In the genomic region with DNA sequence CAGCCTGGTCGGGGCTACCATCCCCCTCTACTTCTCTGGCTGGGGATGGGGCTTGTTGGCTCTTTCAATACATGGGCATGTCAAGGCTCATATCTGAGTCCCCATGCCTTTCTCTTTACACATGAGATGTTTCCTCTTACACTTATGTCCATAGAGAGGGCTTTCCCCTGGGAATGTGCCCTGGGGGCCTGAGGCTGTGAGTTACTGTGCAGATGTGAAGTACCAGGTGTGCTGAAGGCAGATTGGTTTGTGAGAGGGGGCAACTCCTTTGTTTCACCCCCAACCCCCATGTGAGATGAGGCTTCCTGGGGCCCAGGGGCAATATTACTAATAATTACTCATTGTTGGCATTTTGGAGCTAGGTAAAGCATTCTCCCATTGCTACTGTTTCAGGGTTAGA, we compare ENCODE assay signal across 23 cellular contexts. TPM values are rescaled to one million over a fixed set of nuclear protein-coding genes. Genes with fewer than 3 reads are reported as not detected.
DNase-seq lines count a peak whose midpoint lies in the region; ATAC-seq lines count a peak whose summit lies in the region.
"Had no signal": no experiment of that assay in that cellular context is flagged by ENCODE, and none has a peak within 500 bp of the region (broad histone marks: within the 10 kb centered on the region; RNA-seq: fewer than 3 reads in every experiment).

No MANE protein-coding gene starts in this region.

- peaks cover 13% of the 10 kb centered on the region for H3K4me1 Mint-ChIP-seq in activated T-cell treated with anti-CD3 and anti-CD28 coated beads, Interleukin-2, amount 50 U/mL, for 24 hours (ENCODE audit: low read depth)
- H3K4me1 Mint-ChIP-seq: T-helper 17 cell had no signal

- H3K27ac Mint-ChIP-seq in activated T-cell treated with anti-CD3 and anti-CD28 coated beads, Interleukin-2, amount 50 U/mL, for 24 hours, result no peak overlapping the region
- H3K27ac Mint-ChIP-seq: T-helper 17 cell had no signal

- intact Hi-C loops in Right ventricle myocardium inferior (cut with DNase I), result no loop called here

- H3K27me3 Mint-ChIP-seq in activated T-cell treated with anti-CD3 and anti-CD28 coated beads, Interleukin-2, amount 50 U/mL, for 24 hours, result no peaks in the 10 kb centered on the region
- H3K27me3 Mint-ChIP-seq: stimulated activated naive CD8-positive, alpha-beta T cell treated with anti-CD3 and anti-CD28 coated beads, Interleukin-15, amount 100 ng/mL, for 72 hours; T-helper 17 cell had no signal

- DNase-seq in ELF-1 (ENCODE audit: low read depth, low spot score), result peak; percentile 10
- DNase-seq in NCI-H146 (lab: John Stamatoyannopoulos, UW), result peak; percentile 95
- peak; percentile 100 for DNase-seq in NCI-H69 (lab: John Stamatoyannopoulos, UW)
- DNase-seq in islet precursor cell, result peak; percentile 67
- no peak for DNase-seq in NCI-H774 (lab: John Stamatoyannopoulos, UW)
- no peak for DNase-seq in hippocampal formation (lab: John Stamatoyannopoulos, UW)
- no peak for DNase-seq in activated T-cell treated with anti-CD3 and anti-CD28 coated beads, Interleukin-2, amount 50 U/mL, for 24 hours
- no peak for DNase-seq in Right ventricle myocardium inferior (ENCODE audit: missing footprints)
- DNase-seq: activated CD4-positive, alpha-beta T cell treated with anti-CD3 and anti-CD28 coated beads, Interleukin-2, amount 50 U/mL, for 4 hours; Caco-2; caudate nucleus; esophagus squamous epithelium; Karpas-422; left ventricle myocardium inferior; mucosa of descending colon; psoas muscle; Right ventricle myocardium superior; stimulated activated CD4-positive, alpha-beta T cell treated with anti-CD3 and anti-CD28 coated beads, Interleukin-2, amount 100 ng/mL, for 48 hours; stimulated activated naive CD8-positive, alpha-beta T cell treated with anti-CD3 and anti-CD28 coated beads, Interleukin-15, amount 100 ng/mL, for 72 hours; T-helper 17 cell; upper lobe of left lung; WERI-Rb-1 had no signal

- H3K9me3 Mint-ChIP-seq in activated T-cell treated with anti-CD3 and anti-CD28 coated beads, Interleukin-2, amount 50 U/mL, for 24 hours, result no peaks in the 10 kb centered on the region
- H3K9me3 Mint-ChIP-seq: stimulated activated naive CD8-positive, alpha-beta T cell treated with anti-CD3 and anti-CD28 coated beads, Interleukin-15, amount 100 ng/mL, for 72 hours had no signal

- no peak for ATAC-seq in Right ventricle myocardium inferior
- ATAC-seq: mucosa of descending colon; psoas muscle; stimulated activated naive CD8-positive, alpha-beta T cell treated with anti-CD3 and anti-CD28 coated beads, Interleukin-15, amount 100 ng/mL, for 72 hours; T-helper 17 cell had no signal

- no peak overlapping the region for H3K4me3 Mint-ChIP-seq in activated T-cell treated with anti-CD3 and anti-CD28 coated beads, Interleukin-2, amount 50 U/mL, for 24 hours
- H3K4me3 Mint-ChIP-seq: neural progenitor cell; stimulated activated naive CD8-positive, alpha-beta T cell treated with anti-CD3 and anti-CD28 coated beads, Interleukin-15, amount 100 ng/mL, for 72 hours; T-helper 17 cell had no signal

- H3K36me3 Mint-ChIP-seq in activated T-cell treated with anti-CD3 and anti-CD28 coated beads, Interleukin-2, amount 50 U/mL, for 24 hours (ENCODE audit: low read depth), result no peaks in the 10 kb centered on the region
- H3K36me3 Mint-ChIP-seq: neural progenitor cell had no signal

RNA-seq across cellular contexts. Expression of gene NRXN3, which starts 32.8 kb away (rescaled TPM):
- total RNA-seq in Right ventricle myocardium inferior, result 1.4 TPM
- total RNA-seq: T-helper 17 cell had no signal

Comparison
In these comparisons a context has a peak if more than half of its experiments do, and no peak if none do; other contexts are left out.
1. DNase-seq: peak in ELF-1 (single experiment), NCI-H146 (single experiment), NCI-H69 (single experiment) and islet precursor cell (single experiment); none in NCI-H774 (single experiment), hippocampal formation (0 of 2), activated T-cell treated with anti-CD3 and anti-CD28 coated beads, Interleukin-2, amount 50 U/mL, for 24 hours (single experiment) and Right ventricle myocardium inferior (single experiment).